ENCODE assay signal across 10 cellular contexts in genomic region chr16:27633221-27633620, GRCh38.
"Had no signal": no experiment of that assay in that cellular context is flagged by ENCODE, and none has a peak within 500 bp of the region (broad histone marks: within the 10 kb centered on the region; RNA-seq: fewer than 3 reads in every experiment).

No MANE protein-coding gene starts in this region.

- ATAC-seq: HCT116, HepG2 had no signal

- H3K4me1 ChIP-seq: HAP-1 had no signal

- H3K27me3 Mint-ChIP-seq: IgD-negative memory B cell had no signal

- H3K4me3 Mint-ChIP-seq: HFFc6, IgD-negative memory B cell had no signal

- DNase-seq: GM23248, GOT3, H7, HFFc6, KBM-7 had no signal

- H3K27ac ChIP-seq: GM23248, HL-60 had no signal

- H3K9me3 Mint-ChIP-seq: HFFc6, IgD-negative memory B cell had no signal

- H3K4me1 Mint-ChIP-seq: IgD-negative memory B cell had no signal

- H3K27ac Mint-ChIP-seq: HFFc6, IgD-negative memory B cell had no signal

- H3K36me3 ChIP-seq: HAP-1 had no signal

- H3K4me3 ChIP-seq: GM23248, HAP-1 had no signal

- H3K9me3 ChIP-seq: HAP-1 had no signal
